ENCODE assay signal across 21 cellular contexts in genomic region chr7:45069444-45070253, GRCh38. TPM values are rescaled to one million over a fixed set of nuclear protein-coding genes. Genes with fewer than 3 reads are reported as not detected.
DNase-seq lines count a peak whose midpoint lies in the region; ATAC-seq, FAIRE-seq and TF ChIP-seq lines count a peak whose summit lies in the region.
"Had no signal": no experiment of that assay in that cellular context is flagged by ENCODE, and none has a peak within 500 bp of the region (broad histone marks: within the 10 kb centered on the region; RNA-seq: fewer than 3 reads in every experiment).

No MANE protein-coding gene starts in this region.

- intact Hi-C loops in kidney (cut with DNase I): no loop called here

- no peak overlapping the region; the same call in 1 of the 2 replicates for H3K27ac Mint-ChIP-seq in WTC11

- peak; percentile 50 for ATAC-seq in WTC11
- no peak for ATAC-seq in GM19455 (IDR thresholded peaks at IDR 0.05; ENCODE audit: unreplicated experiment)

- peak; percentile 22 for DNase-seq in DMS 273 (lab: John Stamatoyannopoulos, UW; ENCODE audit: unreplicated experiment)
- DNase-seq in DMS 273 treated with DMSO at 0.1 percent for 48 hours (lab: John Stamatoyannopoulos, UW): no peak
- peak; percentile 18 for DNase-seq in GM10248 (ENCODE audit: extremely low spot score)
- DNase-seq in WTC11 (ENCODE audit: low spot score): no peak
- peak; percentile 39 for DNase-seq in kidney
- DNase-seq in foreskin melanocyte: no peak
- no peak for DNase-seq in smooth muscle cell (lab: John Stamatoyannopoulos, UW; ENCODE audit: unreplicated experiment)
- DNase-seq: amniotic stem cell, Karpas-422, mesendoderm, NCI-H1417 treated with DMSO at 0.1 percent for 48 hours, occipital lobe, SW 1271 had no signal

- no peak overlapping the region for H3K27ac ChIP-seq in kidney (ENCODE audit: low read depth in 2 of 2, low read length in 2 of 2)
- no peak overlapping the region for H3K27ac ChIP-seq in smooth muscle cell (ENCODE audit: low read depth)
- H3K27ac ChIP-seq: 22Rv1, epithelial cell of prostate, Peyer's patch, VCaP had no signal

- peaks cover 10% of the 10 kb centered on the region; the same call in 1 of the 2 replicates for H3K36me3 Mint-ChIP-seq in WTC11

- H3K4me3 ChIP-seq in kidney (ENCODE audit: low read length in 2 of 2) (no peak overlapping the region), smooth muscle cell (no peak overlapping the region)
- H3K4me3 ChIP-seq: Peyer's patch had no signal

- no peak overlapping the region for H3K4me3 Mint-ChIP-seq in WTC11

- H3K4me1 Mint-ChIP-seq in WTC11: no peaks in the 10 kb centered on the region

- no peaks in the 10 kb centered on the region for H3K9me3 ChIP-seq in kidney (ENCODE audit: control insufficient read depth in 1 of 2, low read length in 2 of 2)
- no peaks in the 10 kb centered on the region for H3K9me3 ChIP-seq in smooth muscle cell (replicated peaks; ENCODE audit: low read depth)
- H3K9me3 ChIP-seq: Peyer's patch had no signal

- peaks cover 4% of the 10 kb centered on the region for H3K79me2 ChIP-seq in smooth muscle cell (ENCODE audit: low read depth)

- no peaks in the 10 kb centered on the region for H3K9me3 Mint-ChIP-seq in WTC11

- H4K20me1 ChIP-seq in smooth muscle cell (ENCODE audit: low read depth): peaks cover 24% of the 10 kb centered on the region

- FAIRE-seq in kidney (lab: Jason Lieb, UNC): no peak
- FAIRE-seq: GM12892, islet of Langerhans had no signal

- H3F3A ChIP-seq in smooth muscle cell (ENCODE audit: low read depth): no peaks in the 10 kb centered on the region

- no peak overlapping the region for H3K4me2 ChIP-seq in smooth muscle cell

- H3K36me3 ChIP-seq in kidney (ENCODE audit: control insufficient read depth in 1 of 2, insufficient read depth in 2 of 2, low read length in 2 of 2): peaks cover 23 to 32% of the 10 kb centered on the region in 2 donors
- no peaks in the 10 kb centered on the region for H3K36me3 ChIP-seq in smooth muscle cell (ENCODE audit: low read depth)

- POLR2A ChIA-PET in GM10248 (lab: Yijun Ruan, JAX): no interaction called here
- POLR2A ChIA-PET in WTC11 (lab: Charles Lee): no interaction called here

- H3K27me3 Mint-ChIP-seq in WTC11 (ENCODE audit: low read depth): no peaks in the 10 kb centered on the region

- CTCF ChIA-PET in GM10248 (lab: Yijun Ruan, JAX): interaction anchor here (1.1 to 1.3 kb wide), 2 partner anchors 48 to 96 kb away, joined by 4 to 5 read pairs; no protein-coding TSS in a partner anchor
- CTCF ChIA-PET in WTC11 (lab: Charles Lee): interaction anchor here (0.5 to 5.1 kb wide), 5 partner anchors 23 to 281 kb away, joined by 3 to 35 read pairs (median 3); no protein-coding TSS in a partner anchor

- H3K4me1 ChIP-seq in kidney (ENCODE audit: control insufficient read depth in 1 of 2, insufficient read depth in 1 of 2, low read depth in 1 of 2, low read length in 2 of 2): no peaks in the 10 kb centered on the region
- no peaks in the 10 kb centered on the region for H3K4me1 ChIP-seq in smooth muscle cell (ENCODE audit: low read depth)
- H3K4me1 ChIP-seq: Peyer's patch had no signal

- H3K9ac ChIP-seq in kidney (ENCODE audit: low read length in 2 of 2) (no peak overlapping the region), smooth muscle cell (ENCODE audit: low read depth) (no peak overlapping the region)

- H2AFZ ChIP-seq in smooth muscle cell (ENCODE audit: low read depth): no peak overlapping the region

- no peaks in the 10 kb centered on the region for H3K27me3 ChIP-seq in smooth muscle cell (ENCODE audit: low read depth)
- H3K27me3 ChIP-seq: Peyer's patch had no signal

- TF ChIP-seq CTCF in GM10248 (IDR thresholded peaks at IDR 0.05; ENCODE audit: control extremely low read depth, extremely low read depth, low read depth, missing control alignments) (no peak), WTC11 (IDR thresholded peaks at IDR 0.05) (no peak), kidney (IDR thresholded peaks at IDR 0.05; ENCODE audit: borderline replicate concordance, extremely low read depth, insufficient read depth) (no peak), smooth muscle cell (IDR thresholded peaks at IDR 0.05; ENCODE audit: borderline replicate concordance, insufficient read depth, poor library complexity, severe bottlenecking) (no peak)

- 98% methylated on average over 15 of the region's 15 CpGs for WGBS in smooth muscle cell (ENCODE audit: low lambda C conversion rate)

TF ChIP-seq in WTC11, 78 proteins besides CTCF, POLR2A, EP300 and RAD21:
- TF ChIP-seq ETV6 (CRISPR knock-in tag; IDR thresholded peaks at IDR 0.05): no peak
- TF ChIP-seq, protein P1, sequence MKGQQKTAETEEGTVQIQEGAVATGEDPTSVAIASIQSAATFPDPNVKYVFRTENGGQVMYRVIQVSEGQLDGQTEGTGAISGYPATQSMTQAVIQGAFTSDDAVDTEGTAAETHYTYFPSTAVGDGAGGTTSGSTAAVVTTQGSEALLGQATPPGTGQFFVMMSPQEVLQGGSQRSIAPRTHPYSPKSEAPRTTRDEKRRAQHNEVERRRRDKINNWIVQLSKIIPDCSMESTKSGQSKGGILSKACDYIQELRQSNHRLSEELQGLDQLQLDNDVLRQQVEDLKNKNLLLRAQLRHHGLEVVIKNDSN (CRISPR knock-in tag; IDR thresholded peaks at IDR 0.05): no peak
- TF ChIP-seq MXD4 (CRISPR knock-in tag; IDR thresholded peaks at IDR 0.05; ENCODE audit: borderline replicate concordance): no peak
- TF ChIP-seq RORB (CRISPR knock-in tag; IDR thresholded peaks at IDR 0.05): no peak
- no peak for TF ChIP-seq TP53 (CRISPR knock-in tag; IDR thresholded peaks at IDR 0.05)
- no peak for TF ChIP-seq FOXK1 (CRISPR knock-in tag; IDR thresholded peaks at IDR 0.05)
- TF ChIP-seq, protein P2, sequence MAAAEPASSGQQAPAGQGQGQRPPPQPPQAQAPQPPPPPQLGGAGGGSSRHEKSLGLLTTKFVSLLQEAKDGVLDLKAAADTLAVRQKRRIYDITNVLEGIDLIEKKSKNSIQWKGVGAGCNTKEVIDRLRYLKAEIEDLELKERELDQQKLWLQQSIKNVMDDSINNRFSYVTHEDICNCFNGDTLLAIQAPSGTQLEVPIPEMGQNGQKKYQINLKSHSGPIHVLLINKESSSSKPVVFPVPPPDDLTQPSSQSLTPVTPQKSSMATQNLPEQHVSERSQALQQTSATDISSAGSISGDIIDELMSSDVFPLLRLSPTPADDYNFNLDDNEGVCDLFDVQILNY (CRISPR knock-in tag; IDR thresholded peaks at IDR 0.05): no peak
- TF ChIP-seq, protein P3, sequence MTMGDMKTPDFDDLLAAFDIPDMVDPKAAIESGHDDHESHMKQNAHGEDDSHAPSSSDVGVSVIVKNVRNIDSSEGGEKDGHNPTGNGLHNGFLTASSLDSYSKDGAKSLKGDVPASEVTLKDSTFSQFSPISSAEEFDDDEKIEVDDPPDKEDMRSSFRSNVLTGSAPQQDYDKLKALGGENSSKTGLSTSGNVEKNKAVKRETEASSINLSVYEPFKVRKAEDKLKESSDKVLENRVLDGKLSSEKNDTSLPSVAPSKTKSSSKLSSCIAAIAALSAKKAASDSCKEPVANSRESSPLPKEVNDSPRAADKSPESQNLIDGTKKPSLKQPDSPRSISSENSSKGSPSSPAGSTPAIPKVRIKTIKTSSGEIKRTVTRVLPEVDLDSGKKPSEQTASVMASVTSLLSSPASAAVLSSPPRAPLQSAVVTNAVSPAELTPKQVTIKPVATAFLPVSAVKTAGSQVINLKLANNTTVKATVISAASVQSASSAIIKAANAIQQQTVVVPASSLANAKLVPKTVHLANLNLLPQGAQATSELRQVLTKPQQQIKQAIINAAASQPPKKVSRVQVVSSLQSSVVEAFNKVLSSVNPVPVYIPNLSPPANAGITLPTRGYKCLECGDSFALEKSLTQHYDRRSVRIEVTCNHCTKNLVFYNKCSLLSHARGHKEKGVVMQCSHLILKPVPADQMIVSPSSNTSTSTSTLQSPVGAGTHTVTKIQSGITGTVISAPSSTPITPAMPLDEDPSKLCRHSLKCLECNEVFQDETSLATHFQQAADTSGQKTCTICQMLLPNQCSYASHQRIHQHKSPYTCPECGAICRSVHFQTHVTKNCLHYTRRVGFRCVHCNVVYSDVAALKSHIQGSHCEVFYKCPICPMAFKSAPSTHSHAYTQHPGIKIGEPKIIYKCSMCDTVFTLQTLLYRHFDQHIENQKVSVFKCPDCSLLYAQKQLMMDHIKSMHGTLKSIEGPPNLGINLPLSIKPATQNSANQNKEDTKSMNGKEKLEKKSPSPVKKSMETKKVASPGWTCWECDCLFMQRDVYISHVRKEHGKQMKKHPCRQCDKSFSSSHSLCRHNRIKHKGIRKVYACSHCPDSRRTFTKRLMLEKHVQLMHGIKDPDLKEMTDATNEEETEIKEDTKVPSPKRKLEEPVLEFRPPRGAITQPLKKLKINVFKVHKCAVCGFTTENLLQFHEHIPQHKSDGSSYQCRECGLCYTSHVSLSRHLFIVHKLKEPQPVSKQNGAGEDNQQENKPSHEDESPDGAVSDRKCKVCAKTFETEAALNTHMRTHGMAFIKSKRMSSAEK (CRISPR knock-in tag; IDR thresholded peaks at IDR 0.05; ENCODE audit: borderline replicate concordance): no peak
- TF ChIP-seq, protein P4, sequence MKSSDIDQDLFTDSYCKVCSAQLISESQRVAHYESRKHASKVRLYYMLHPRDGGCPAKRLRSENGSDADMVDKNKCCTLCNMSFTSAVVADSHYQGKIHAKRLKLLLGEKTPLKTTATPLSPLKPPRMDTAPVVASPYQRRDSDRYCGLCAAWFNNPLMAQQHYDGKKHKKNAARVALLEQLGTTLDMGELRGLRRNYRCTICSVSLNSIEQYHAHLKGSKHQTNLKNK (CRISPR knock-in tag; IDR thresholded peaks at IDR 0.05): no peak
- no peak for TF ChIP-seq JUN (CRISPR knock-in tag; IDR thresholded peaks at IDR 0.05)
- no peak for TF ChIP-seq ZNF416 (CRISPR knock-in tag; IDR thresholded peaks at IDR 0.05)

RNA-seq across cellular contexts. Expression of gene NACAD, which starts 19.1 kb away (rescaled TPM):
- total RNA-seq in WTC11 (2021) (5.5 to 6.0 TPM (median 5.7 TPM) in 3 replicates), kidney (4.2 TPM), smooth muscle cell (2.6 and 5.3 TPM in 2 replicates)
- polyA plus RNA-seq in kidney (ENCODE audit: insufficient read depth, low read depth, low replicate concordance) (5.0 TPM), smooth muscle cell (11.6 and 12.5 TPM in 2 replicates)
- total RNA-seq: NCI-H460 had no signal

RNA-seq across cellular contexts. Expression of gene TBRG4, which starts 41.8 kb away (rescaled TPM):
- total RNA-seq in WTC11 (2021) (122 to 167 TPM (median 124 TPM) in 3 replicates), kidney (67.8 TPM), smooth muscle cell (21.8 and 30.2 TPM in 2 replicates)
- polyA plus RNA-seq in kidney (ENCODE audit: insufficient read depth, low read depth, low replicate concordance) (45.7 TPM), smooth muscle cell (48.3 and 52.5 TPM in 2 replicates)

Comparison
In these comparisons a context has a peak if more than half of its experiments do, and no peak if none do; other contexts are left out.
1. DNase-seq: peak in DMS 273 (single experiment), GM10248 (single experiment) and kidney (single experiment); none in DMS 273 treated with DMSO at 0.1 percent for 48 hours (single experiment), WTC11 (single experiment), foreskin melanocyte (single experiment) and smooth muscle cell (single experiment).